In the genomic region with DNA sequence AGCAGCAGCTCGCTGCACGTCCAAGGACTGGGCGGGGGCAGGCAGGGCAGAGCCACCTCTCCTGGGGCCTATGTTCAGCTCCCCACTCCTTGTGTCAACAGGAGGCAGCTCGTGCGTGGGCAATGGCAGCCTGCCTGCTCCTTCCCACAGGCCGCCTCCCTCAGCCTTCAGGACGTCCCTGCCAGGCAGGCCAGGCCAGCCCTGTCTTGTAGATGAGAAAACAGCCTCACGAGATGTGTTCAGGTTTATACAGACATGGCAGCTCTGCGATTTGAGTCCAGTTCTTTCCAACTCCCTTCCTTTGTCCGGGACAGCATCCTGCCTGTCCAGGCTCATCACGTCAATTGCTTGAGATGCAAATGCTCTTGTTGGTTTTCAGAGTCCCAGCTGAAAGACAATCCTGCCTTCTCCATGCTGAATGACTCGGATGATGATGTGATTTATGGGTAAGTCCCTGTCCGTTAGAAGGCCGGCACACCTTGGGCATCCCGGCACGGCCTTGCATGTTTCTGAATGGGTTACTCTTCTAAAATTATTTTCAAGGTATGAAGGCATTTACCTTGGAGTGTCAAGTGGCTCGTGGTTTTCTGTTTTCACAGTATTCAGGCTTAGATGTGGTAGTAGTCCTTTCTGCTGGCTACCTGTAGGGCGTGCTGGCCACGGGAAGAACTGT, we compare ENCODE assay signal across 9 cellular contexts. TPM values are rescaled to one million over a fixed set of nuclear protein-coding genes. Genes with fewer than 3 reads are reported as not detected.
DNase-seq lines count a peak whose midpoint lies in the region; ATAC-seq and TF ChIP-seq lines count a peak whose summit lies in the region.
"Had no signal": no experiment of that assay in that cellular context is flagged by ENCODE, and none has a peak within 500 bp of the region (broad histone marks: within the 10 kb centered on the region; RNA-seq: fewer than 3 reads in every experiment).

No MANE protein-coding gene starts in this region.

- H3K27ac Mint-ChIP-seq in effector memory CD8-positive, alpha-beta T cell = peak overlapping the region; percentile 39 to 91

- DNase-seq in activated effector memory CD4-positive, alpha-beta T cell treated with anti-CD3 and anti-CD28 coated beads, Interleukin-2, amount 50 U/mL, for 16 hours = peak; percentile 60
- no peak for DNase-seq in activated effector memory CD4-positive, alpha-beta T cell treated with Interleukin-2 at 50 U/mL for 16 hours
- DNase-seq in effector memory CD8-positive, alpha-beta T cell = no peak
- peak; percentile 43 for DNase-seq in mucosa of gallbladder (ENCODE audit: low spot score)
- DNase-seq in uterus = peak; percentile 50 to 73
- DNase-seq: NCI-H446 treated with DMSO at 0.1 percent for 48 hours had no signal

- no peaks in the 10 kb centered on the region for H3K9me3 Mint-ChIP-seq in effector memory CD8-positive, alpha-beta T cell

- peaks cover 0 to 4% of the 10 kb centered on the region in 2 donors for H3K4me1 ChIP-seq in uterus

- H3K4me3 Mint-ChIP-seq in effector memory CD8-positive, alpha-beta T cell = no peak overlapping the region

- no peaks in the 10 kb centered on the region for H3K27me3 Mint-ChIP-seq in effector memory CD8-positive, alpha-beta T cell

- H3K36me3 Mint-ChIP-seq in effector memory CD8-positive, alpha-beta T cell (ENCODE audit: insufficient read depth) = peaks cover 75% of the 10 kb centered on the region

- TF ChIP-seq POLR2A in uterus (IDR thresholded peaks at IDR 0.05) = no peak

- ATAC-seq in effector memory CD8-positive, alpha-beta T cell (replicated peaks) = no peak
- ATAC-seq in HG02870 (IDR thresholded peaks at IDR 0.05; ENCODE audit: unreplicated experiment) = no peak
- ATAC-seq in HG03571 (IDR thresholded peaks at IDR 0.05; ENCODE audit: unreplicated experiment) = no peak
- no peak for ATAC-seq in HG02623 (IDR thresholded peaks at IDR 0.05; ENCODE audit: unreplicated experiment)

- H3K27me3 ChIP-seq in uterus = no peaks in the 10 kb centered on the region

- H3K4me1 Mint-ChIP-seq in effector memory CD8-positive, alpha-beta T cell (ENCODE audit: low read depth in 2 of 2) = peaks cover 25 to 51% of the 10 kb centered on the region in 2 donors

- intact Hi-C loops in uterus (cut with DNase I; ENCODE audit: low total_unique reads) = no loop called here

- no peak overlapping the region for H3K4me3 ChIP-seq in uterus

- peak overlapping the region; percentile 68 to 74 for H3K27ac ChIP-seq in uterus

- H3K9me3 ChIP-seq in uterus = no peaks in the 10 kb centered on the region

- no peak for TF ChIP-seq CTCF in uterus (IDR thresholded peaks at IDR 0.05)

- no peaks in the 10 kb centered on the region for H3K36me3 ChIP-seq in uterus

RNA-seq across cellular contexts. Expression of a gene that starts 13.5 kb away (rescaled TPM):
- total RNA-seq in mucosa of gallbladder (155 TPM), uterus (100 to 1,000 TPM in 3 of 4 donors, 10 to 100 TPM in 1; 68.2 to 134 (median 114) TPM)

RNA-seq across cellular contexts. Expression of a gene that starts 18.8 kb away (rescaled TPM):
- total RNA-seq in mucosa of gallbladder (4.1 TPM), uterus (10 to 100 TPM in 1 of 4 donors, 1 to 10 TPM in 2, under 1 TPM in 1; 0.51 to 12.4 (median 3.3) TPM)

Comparison
In these comparisons a context has a peak if more than half of its experiments do, and no peak if none do; other contexts are left out.
1. DNase-seq: peak in activated effector memory CD4-positive, alpha-beta T cell treated with anti-CD3 and anti-CD28 coated beads, Interleukin-2, amount 50 U/mL, for 16 hours (single experiment), mucosa of gallbladder (single experiment) and uterus (2 of 2); none in activated effector memory CD4-positive, alpha-beta T cell treated with Interleukin-2 at 50 U/mL for 16 hours (single experiment) and effector memory CD8-positive, alpha-beta T cell (0 of 3).